In the genomic region with DNA sequence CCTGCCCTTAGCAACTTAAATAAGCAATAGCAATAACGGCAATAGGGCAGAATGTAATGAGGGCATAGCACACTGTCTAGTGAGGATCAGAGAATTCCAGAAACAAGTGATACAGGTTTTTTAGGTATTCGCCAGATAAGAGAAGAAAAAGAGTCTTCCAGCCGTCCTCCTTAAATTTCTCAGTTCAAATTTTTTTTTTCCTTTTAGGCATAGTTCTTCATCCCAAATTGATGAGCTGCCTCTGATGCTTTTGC, we compare ENCODE assay signal across 8 cellular contexts. TPM values are rescaled to one million over a fixed set of nuclear protein-coding genes. Genes with fewer than 3 reads are reported as not detected.
A peak's percentile ranks its signal among the peaks of the same experiment; 100 is the strongest.
DNase-seq lines count a peak whose midpoint lies in the region; ATAC-seq and TF ChIP-seq lines count a peak whose summit lies in the region.

No MANE protein-coding gene starts in this region.

- H3K36me3 Mint-ChIP-seq in activated CD4-positive, alpha-beta T cell treated with anti-CD3 and anti-CD28 coated beads, Interleukin-2, amount 10 ng/mL, durations not matched to agents 24 days and 14 days (ENCODE audit: low read depth) = peaks cover 19% of the 10 kb centered on the region

- peaks cover 75% of the 10 kb centered on the region for H3K4me1 Mint-ChIP-seq in activated CD4-positive, alpha-beta T cell treated with anti-CD3 and anti-CD28 coated beads, Interleukin-2, amount 10 ng/mL, durations not matched to agents 24 days and 14 days

- BruUV-seq in OCI-LY7 (replicated peaks; lab: Mats Ljungman, UMichigan) = no TSS peak

- CTCF ChIA-PET in OCI-LY7 (lab: Charles Lee; ENCODE audit: unreplicated experiment) = interaction anchor here (0.5 to 2.3 kb wide), 3 partner anchors 32 to 188 kb away, joined by 3 to 12 read pairs (median 9); no protein-coding TSS in a partner anchor

- no peak for TF ChIP-seq POLR2A in gastrocnemius medialis (IDR thresholded peaks at IDR 0.05)

- ATAC-seq in gastrocnemius medialis (no peak), HG02885 (IDR thresholded peaks at IDR 0.05; ENCODE audit: poor library complexity, unreplicated experiment) (no peak), HG02884 (IDR thresholded peaks at IDR 0.05; ENCODE audit: unreplicated experiment) (no peak)

- no peak for DNase-seq in activated CD4-positive, alpha-beta T cell treated with anti-CD3 and anti-CD28 coated beads, Interleukin-2, amount 10 ng/mL, durations not matched to agents 24 days and 14 days
- no peak for DNase-seq in activated CD4-positive, alpha-beta T cell treated with anti-CD3 and anti-CD28 coated beads for 48 hours
- DNase-seq in OCI-LY7 (ENCODE audit: low spot score) (no peak), dorsolateral prefrontal cortex (no peak), gastrocnemius medialis (no peak), amniotic stem cell (lab: John Stamatoyannopoulos, UW) (no peak)

- H3K9me3 ChIP-seq in OCI-LY7 (ENCODE audit: low read length) (no peaks in the 10 kb centered on the region), gastrocnemius medialis (no peaks in the 10 kb centered on the region)

- no peak overlapping the region for H3K4me3 ChIP-seq in OCI-LY7 (ENCODE audit: low read depth, low read length, poor library complexity, severe bottlenecking)
- peak overlapping the region in 23 of 59 donors; percentile 67 to 97 (median 89) for H3K4me3 ChIP-seq in dorsolateral prefrontal cortex
- no peak overlapping the region for H3K4me3 ChIP-seq in gastrocnemius medialis

- no peaks in the 10 kb centered on the region for H3K9me2 ChIP-seq in OCI-LY7 (ENCODE audit: insufficient read depth, low read length)

- H3K27ac ChIP-seq in OCI-LY7 (ENCODE audit: low read depth, low read length, poor library complexity, severe bottlenecking) = no peak overlapping the region
- peak overlapping the region in 48 of 59 donors; percentile 14 to 100 (median 100) for H3K27ac ChIP-seq in dorsolateral prefrontal cortex
- H3K27ac ChIP-seq in gastrocnemius medialis = peak overlapping the region; percentile 93 to 99 (median 98)

- no peaks in the 10 kb centered on the region for H3K9me3 Mint-ChIP-seq in activated CD4-positive, alpha-beta T cell treated with anti-CD3 and anti-CD28 coated beads, Interleukin-2, amount 10 ng/mL, durations not matched to agents 24 days and 14 days

- peak overlapping the region; percentile 100 for H3K4me3 Mint-ChIP-seq in activated CD4-positive, alpha-beta T cell treated with anti-CD3 and anti-CD28 coated beads, Interleukin-2, amount 10 ng/mL, durations not matched to agents 24 days and 14 days

- H3K27me3 Mint-ChIP-seq in activated CD4-positive, alpha-beta T cell treated with anti-CD3 and anti-CD28 coated beads, Interleukin-2, amount 10 ng/mL, durations not matched to agents 24 days and 14 days = no peaks in the 10 kb centered on the region

- POLR2A ChIA-PET in OCI-LY7 (lab: Charles Lee) = interaction anchor here (1.0 to 5.1 kb wide), 5 partner anchors 31 to 188 kb away, joined by 4 to 36 read pairs (median 5); no protein-coding TSS in a partner anchor

- intact Hi-C loops in activated CD4-positive, alpha-beta T cell treated with anti-CD3 and anti-CD28 coated beads, Interleukin-2, amount 10 ng/mL, durations not matched to agents 24 days and 14 days (cut with micrococcal nuclease) = loop anchor here (1.0 to 2.0 kb wide), 3 partner anchors 38 to 289 kb away; no protein-coding TSS in a partner anchor
- intact Hi-C loops in OCI-LY7 (cut with micrococcal nuclease; ENCODE audit: unreplicated experiment) (loop anchor here (1.0 to 2.0 kb wide), 6 partner anchors 43 to 289 kb away; no protein-coding TSS in a partner anchor), dorsolateral prefrontal cortex (cut with DNase I) (loop anchor here (1.0 to 10.0 kb wide), 5 partner anchors 37 to 287 kb away; a partner anchor contains a TSS), gastrocnemius medialis (cut with DNase I; ENCODE audit: low total_unique reads) (loop anchor here (1.0 to 2.0 kb wide), 4 partner anchors 97 to 289 kb away; no protein-coding TSS in a partner anchor)

- H3K27ac Mint-ChIP-seq in activated CD4-positive, alpha-beta T cell treated with anti-CD3 and anti-CD28 coated beads, Interleukin-2, amount 10 ng/mL, durations not matched to agents 24 days and 14 days = peak overlapping the region; percentile 100

- H3K4me2 ChIP-seq in OCI-LY7 (ENCODE audit: low read length) = peak overlapping the region; percentile 84

- H2AFZ ChIP-seq in OCI-LY7 (ENCODE audit: low read length) = no peak overlapping the region

- in situ Hi-C loops in gastrocnemius medialis (cut with MboI; ENCODE audit: low sequenced_read_pairs in 4 of 4) = loop anchor here (5.0 to 10.0 kb wide), 2 partner anchors 95 to 97 kb away; a partner anchor contains a TSS

- no peak for TF ChIP-seq CTCF in OCI-LY7 (conservative IDR thresholded peaks at IDR 0.05; ENCODE audit: low read length)
- no peak for TF ChIP-seq CTCF in dorsolateral prefrontal cortex (IDR thresholded peaks at IDR 0.05 in 54 of 56, conservative IDR thresholded peaks at IDR 0.05 in 2 of 56; ENCODE audit: low read depth in 1 of 56, partially characterized antibody in 56 of 56)
- no peak for TF ChIP-seq CTCF in gastrocnemius medialis (IDR thresholded peaks at IDR 0.05 in 4 of 5, conservative IDR thresholded peaks at IDR 0.05 in 1 of 5)

- no peaks in the 10 kb centered on the region for H3K79me2 ChIP-seq in OCI-LY7 (ENCODE audit: insufficient read depth, low read depth, low read length)

- H3K4me1 ChIP-seq in OCI-LY7 (ENCODE audit: insufficient read depth, low read length, poor library complexity, severe bottlenecking) = peaks cover 59% of the 10 kb centered on the region
- H3K4me1 ChIP-seq in gastrocnemius medialis = peaks cover 35 to 51% of the 10 kb centered on the region in 2 donors

- H3K27me3 ChIP-seq in dorsolateral prefrontal cortex (no peaks in the 10 kb centered on the region), gastrocnemius medialis (no peaks in the 10 kb centered on the region)

- 0 out of 2 replicates have a peak, but pooled peaks cover 2% of the 10 kb centered on the region for H3K36me3 ChIP-seq in OCI-LY7 (ENCODE audit: insufficient read depth, low read length)
- H3K36me3 ChIP-seq in gastrocnemius medialis = peaks cover 0 to 7% of the 10 kb centered on the region in 2 donors

- H4K20me1 ChIP-seq in OCI-LY7 (ENCODE audit: insufficient read depth, low read length) = no peaks in the 10 kb centered on the region

RNA-seq across cellular contexts. Expression of a gene that starts 1.8 kb away (rescaled TPM):
- total RNA-seq in activated CD4-positive, alpha-beta T cell treated with anti-CD3 and anti-CD28 coated beads, Interleukin-2, amount 10 ng/mL, durations not matched to agents 24 days and 14 days = 15.2 and 16.0 TPM in 2 replicates
- total RNA-seq in OCI-LY7 (2014; rRNA removed; shearing (Covaris generic)) = 8.2 and 10.3 TPM in 2 replicates
- total RNA-seq in OCI-LY7 (2022) (15.2 and 18.0 TPM in 2 replicates), dorsolateral prefrontal cortex (10 to 100 TPM in 116 of 120 experiments, 1 to 10 TPM in 4; 9.1 to 22.9 (median 14.3) TPM), gastrocnemius medialis (10 to 100 TPM in 1 of 4 donors, 1 to 10 TPM in 3; 2.9 to 16.0 (median 5.8) TPM)

RNA-seq across cellular contexts. Expression of a gene that starts 36.9 kb away (rescaled TPM):
- 75.9 and 77.3 TPM in 2 replicates for total RNA-seq in activated CD4-positive, alpha-beta T cell treated with anti-CD3 and anti-CD28 coated beads, Interleukin-2, amount 10 ng/mL, durations not matched to agents 24 days and 14 days
- 8.0 and 19.5 TPM in 2 replicates for total RNA-seq in OCI-LY7 (2014; rRNA removed; shearing (Covaris generic))
- total RNA-seq in OCI-LY7 (2022) (17.1 and 18.2 TPM in 2 replicates), dorsolateral prefrontal cortex (10 to 100 TPM; 22.8 to 51.7 (median 34.9) TPM), gastrocnemius medialis (10 to 100 TPM in 3 of 4 donors, 1 to 10 TPM in 1; 8.1 to 16.3 (median 12.5) TPM)
